Comparison of ENCODE assay signal across 14 cellular contexts in genomic region chr7:90520484-90520883, GRCh38. TPM values are rescaled to one million over a fixed set of nuclear protein-coding genes. Genes with fewer than 3 reads are reported as not detected.
DNase-seq lines count a peak whose midpoint lies in the region; ATAC-seq and TF ChIP-seq lines count a peak whose summit lies in the region.
"Had no signal": no experiment of that assay in that cellular context is flagged by ENCODE, and none has a peak within 500 bp of the region (broad histone marks: within the 10 kb centered on the region; RNA-seq: fewer than 3 reads in every experiment).

No MANE protein-coding gene starts in this region.

- TF ChIP-seq CTCF in endothelial cell (IDR thresholded peaks at IDR 0.05; ENCODE audit: unreplicated experiment) = peak; percentile 37

- ATAC-seq in HG02938 (IDR thresholded peaks at IDR 0.05; ENCODE audit: unreplicated experiment) = no peak
- no peak for ATAC-seq in HG02642 (IDR thresholded peaks at IDR 0.05; ENCODE audit: poor library complexity, unreplicated experiment)

- H3K27me3 Mint-ChIP-seq in endothelial cell (ENCODE audit: unreplicated experiment) = no peaks in the 10 kb centered on the region

- no peaks in the 10 kb centered on the region for H3K4me1 Mint-ChIP-seq in endothelial cell (ENCODE audit: unreplicated experiment)

- H3K4me3 Mint-ChIP-seq in endothelial cell (ENCODE audit: unreplicated experiment) = no peak overlapping the region

- H3K36me3 Mint-ChIP-seq in endothelial cell (ENCODE audit: low read depth, unreplicated experiment) = no peaks in the 10 kb centered on the region

- H3K9me3 Mint-ChIP-seq in endothelial cell (ENCODE audit: unreplicated experiment) = no peaks in the 10 kb centered on the region
- H3K9me3 Mint-ChIP-seq: activated T-helper 2 cell treated with anti-CD3 and anti-CD28 coated beads, Interferon-gamma antibody, Interleukin-2, Interleukin-4, amounts not matched to agents 10 μg/mL and 5 μg/mL and 100 μg/mL, durations not matched to agents 14 hours and 24 hours and 36 hours had no signal

- H3K27ac Mint-ChIP-seq in endothelial cell (ENCODE audit: unreplicated experiment) = no peak overlapping the region
- H3K27ac Mint-ChIP-seq: activated T-helper 2 cell treated with anti-CD3 and anti-CD28 coated beads, Interferon-gamma antibody, Interleukin-2, Interleukin-4, amounts not matched to agents 10 μg/mL and 5 μg/mL and 100 μg/mL, durations not matched to agents 14 hours and 24 hours and 36 hours had no signal

- DNase-seq in DMS53 (lab: John Stamatoyannopoulos, UW) (peak; percentile 45), DMS53 treated with DMSO at 0.1 percent for 48 hours (lab: John Stamatoyannopoulos, UW; ENCODE audit: unreplicated experiment) (no peak), NCI-H69 (lab: John Stamatoyannopoulos, UW) (peak; percentile 18), endothelial cell (ENCODE audit: low spot score) (no peak), renal cortical epithelial cell (ENCODE audit: low read depth) (peak; percentile 42), GDM1 (lab: John Stamatoyannopoulos, UW) (no peak)
- DNase-seq: MM.1S, PC-9 had no signal

RNA-seq across cellular contexts. Expression of gene PTTG1IP2, which starts 51.0 kb away (rescaled TPM):
- total RNA-seq in endothelial cell (ENCODE audit: unreplicated experiment) (not detected), renal cortical epithelial cell (not detected in 2 replicates)
- total RNA-seq: A172; activated T-helper 2 cell treated with anti-CD3 and anti-CD28 coated beads, Interferon-gamma antibody, Interleukin-2, Interleukin-4, amounts not matched to agents 10 μg/mL and 5 μg/mL and 100 μg/mL, durations not matched to agents 14 hours and 24 hours and 36 hours; dermis microvascular lymphatic vessel endothelial cell; PC-9; suprapubic skin had no signal

Comparison
In these comparisons a context has a peak if more than half of its experiments do, and no peak if none do; other contexts are left out.
1. DNase-seq: peak in DMS53 (single experiment), NCI-H69 (single experiment) and renal cortical epithelial cell (single experiment); none in DMS53 treated with DMSO at 0.1 percent for 48 hours (single experiment), endothelial cell (single experiment) and GDM1 (single experiment).